ENCODE assay signal across 39 cellular contexts in the genomic region with DNA sequence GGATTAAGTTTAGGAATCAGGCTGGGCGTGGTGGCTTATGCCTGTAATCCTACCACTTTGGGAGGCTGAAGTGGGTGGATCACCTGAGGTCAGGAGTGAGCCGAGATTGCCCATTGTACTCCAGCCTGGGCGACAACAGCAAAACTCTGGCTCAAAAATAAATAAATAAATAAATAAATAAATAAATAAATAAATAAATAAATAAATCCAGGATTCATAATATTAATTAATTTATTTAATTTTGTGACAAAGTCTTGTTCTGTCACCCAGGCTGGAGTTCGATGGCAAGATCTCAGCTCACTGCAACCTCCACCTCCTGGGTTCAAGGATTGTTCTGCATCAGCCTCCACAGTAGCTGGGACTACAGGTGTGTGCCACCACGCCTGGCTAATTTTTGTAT. TPM values are rescaled to one million over a fixed set of nuclear protein-coding genes. Genes with fewer than 3 reads are reported as not detected.
"Had no signal": no experiment of that assay in that cellular context is flagged by ENCODE, and none has a peak within 500 bp of the region (broad histone marks: within the 10 kb centered on the region; RNA-seq: fewer than 3 reads in every experiment).

No MANE protein-coding gene starts in this region.

- H3K4me1 Mint-ChIP-seq: activated T-helper 17 cell treated with anti-CD3 and anti-CD28 coated beads, Interleukin-2, amount 50 U/mL, for 72 hours had no signal

- H3K9me3 ChIP-seq: adrenal gland, body of pancreas, breast epithelium had no signal

- FAIRE-seq: astrocyte, colon, TTC549 had no signal

- H3K4me3 Mint-ChIP-seq: activated CD4-positive, alpha-beta memory T cell treated with anti-CD3 and anti-CD28 coated beads, Interleukin-2, amount 10 ng/mL, durations not matched to agents 7 days and 5 days; activated CD4-positive, alpha-beta T cell treated with anti-CD3 and anti-CD28 coated beads for 36 hours; activated CD4-positive, alpha-beta T cell treated with anti-CD3 and anti-CD28 coated beads, Interleukin-2, amount 10 ng/mL, durations not matched to agents 7 days and 5 days; activated CD8-positive, alpha-beta T cell treated with anti-CD3 and anti-CD28 coated beads, Interleukin-2, amount 10 ng/mL, durations not matched to agents 7 days and 5 days; activated naive CD4-positive, alpha-beta T cell treated with anti-CD3 and anti-CD28 coated beads for 36 hours; activated naive CD8-positive, alpha-beta T cell treated with anti-CD3 and anti-CD28 coated beads for 36 hours; activated T-cell treated with anti-CD3 and anti-CD28 coated beads, Interleukin-2, amount 50 U/mL, for 4 hours; activated T-cell treated with anti-CD3 and anti-CD28 coated beads, Interleukin-2, amount 50 U/mL, for 72 hours; activated T-helper 1 cell treated with anti-CD3 and anti-CD28 coated beads, Interleukin-12 subunit alpha, Interleukin-12 subunit beta, Interleukin-2, Interleukin-4 antibody, amounts not matched to agents 30 ng/mL and 10 ng/mL and 1 ng/mL, durations not matched to agents 14 hours and 24 hours and 36 hours; activated T-helper 17 cell treated with anti-CD3 and anti-CD28 coated beads, Interleukin-2, amount 50 U/mL, for 72 hours; T-helper 1 cell treated with Interleukin-12 subunit alpha and Interleukin-12 subunit beta and Interleukin-4 antibody, amounts not matched to agents 30 μg/mL and 1 μg/mL, for 36 hours; T-helper 2 cell treated with Interferon-gamma antibody and Interleukin-4, amounts not matched to agents 5 μg/mL and 100 μg/mL, for 36 hours had no signal

- H3K4me3 ChIP-seq: adrenal gland, body of pancreas, breast epithelium had no signal

- H3K4me1 ChIP-seq: adrenal gland, breast epithelium had no signal

- H3K27ac Mint-ChIP-seq: activated CD4-positive, alpha-beta memory T cell treated with anti-CD3 and anti-CD28 coated beads, Interleukin-2, amount 10 ng/mL, durations not matched to agents 7 days and 5 days; activated CD4-positive, alpha-beta T cell treated with anti-CD3 and anti-CD28 coated beads for 36 hours; activated CD4-positive, alpha-beta T cell treated with anti-CD3 and anti-CD28 coated beads, Interleukin-2, amount 10 ng/mL, durations not matched to agents 7 days and 5 days; activated CD8-positive, alpha-beta T cell treated with anti-CD3 and anti-CD28 coated beads, Interleukin-2, amount 10 ng/mL, durations not matched to agents 7 days and 5 days; activated naive CD4-positive, alpha-beta T cell treated with anti-CD3 and anti-CD28 coated beads for 36 hours; activated naive CD4-positive, alpha-beta T cell treated with anti-CD3 and anti-CD28 coated beads, Interleukin-2, amount 50 U/mL, for 72 hours; activated naive CD8-positive, alpha-beta T cell treated with anti-CD3 and anti-CD28 coated beads for 36 hours; activated T-cell treated with anti-CD3 and anti-CD28 coated beads, Interleukin-2, amount 50 U/mL, for 72 hours; activated T-helper 1 cell treated with anti-CD3 and anti-CD28 coated beads, Interleukin-12 subunit alpha, Interleukin-12 subunit beta, Interleukin-2, Interleukin-4 antibody, amounts not matched to agents 30 ng/mL and 10 ng/mL and 1 ng/mL, durations not matched to agents 14 hours and 24 hours and 36 hours; activated T-helper 17 cell treated with anti-CD3 and anti-CD28 coated beads, Interleukin-2, amount 50 U/mL, for 72 hours; T-helper 1 cell treated with Interleukin-12 subunit alpha and Interleukin-12 subunit beta and Interleukin-4 antibody, amounts not matched to agents 30 μg/mL and 1 μg/mL, for 36 hours; T-helper 2 cell treated with Interferon-gamma antibody and Interleukin-4, amounts not matched to agents 5 μg/mL and 100 μg/mL, for 36 hours had no signal

- DNase-seq: activated CD4-positive, alpha-beta memory T cell treated with anti-CD3 and anti-CD28 coated beads, Interleukin-2, amount 10 ng/mL, durations not matched to agents 7 days and 5 days; activated CD4-positive, alpha-beta T cell treated with anti-CD3 and anti-CD28 coated beads for 1 hour; activated CD4-positive, alpha-beta T cell treated with anti-CD3 and anti-CD28 coated beads for 36 hours; activated CD4-positive, alpha-beta T cell treated with anti-CD3 and anti-CD28 coated beads for 48 hours; activated CD4-positive, alpha-beta T cell treated with anti-CD3 and anti-CD28 coated beads, Interleukin-2, amount 10 ng/mL, durations not matched to agents 7 days and 5 days; activated CD4-positive, alpha-beta T cell treated with anti-CD3 and anti-CD28 coated beads, Interleukin-2, amount 50 U/mL, for 48 hours; activated CD4-positive, CD25-positive, alpha-beta regulatory T cell; activated CD8-positive, alpha-beta memory T cell treated with anti-CD3 and anti-CD28 coated beads for 24 hours; activated CD8-positive, alpha-beta memory T cell treated with anti-CD3 and anti-CD28 coated beads, Interleukin-2, amount 50 U/mL, for 4 hours; activated CD8-positive, alpha-beta T cell treated with anti-CD3 and anti-CD28 coated beads, Interleukin-2, amount 10 ng/mL, durations not matched to agents 7 days and 5 days; activated effector memory CD4-positive, alpha-beta T cell treated with anti-CD3 and anti-CD28 coated beads, Interleukin-2, amount 50 U/mL, for 16 hours; activated gamma-delta T cell treated with Interleukin-2 at 50 U/mL for 16 hours; activated naive CD4-positive, alpha-beta T cell; activated naive CD4-positive, alpha-beta T cell treated with anti-CD3 and anti-CD28 coated beads for 36 hours; activated naive CD4-positive, alpha-beta T cell treated with anti-CD3 and anti-CD28 coated beads, Interleukin-2, amount 50 U/mL, for 16 hours; activated naive CD8-positive, alpha-beta T cell treated with anti-CD3 and anti-CD28 coated beads for 36 hours; activated T-cell treated with anti-CD3 and anti-CD28 coated beads for 4 hours; activated T-cell treated with anti-CD3 and anti-CD28 coated beads, Interleukin-2, amount 50 U/mL, for 1 hour; activated T-cell treated with anti-CD3 and anti-CD28 coated beads, Interleukin-2, amount 50 U/mL, for 4 hours; activated T-cell treated with anti-CD3 and anti-CD28 coated beads, Interleukin-2, amount 50 U/mL, for 72 hours; adrenal gland; amniotic stem cell; aorta; body of pancreas; brain microvascular endothelial cell; central memory CD4-positive, alpha-beta T cell; T-helper 2 cell; T-helper 9 cell had no signal

- H3K9me3 Mint-ChIP-seq: activated CD4-positive, alpha-beta memory T cell treated with anti-CD3 and anti-CD28 coated beads, Interleukin-2, amount 10 ng/mL, durations not matched to agents 7 days and 5 days; activated CD4-positive, alpha-beta T cell treated with anti-CD3 and anti-CD28 coated beads, Interleukin-2, amount 10 ng/mL, durations not matched to agents 7 days and 5 days; activated naive CD4-positive, alpha-beta T cell treated with anti-CD3 and anti-CD28 coated beads for 36 hours; activated naive CD4-positive, alpha-beta T cell treated with anti-CD3 and anti-CD28 coated beads, Interleukin-2, amount 50 U/mL, for 72 hours; activated naive CD8-positive, alpha-beta T cell treated with anti-CD3 and anti-CD28 coated beads for 36 hours; activated T-cell treated with anti-CD3 and anti-CD28 coated beads, Interleukin-2, amount 50 U/mL, for 4 hours; activated T-cell treated with anti-CD3 and anti-CD28 coated beads, Interleukin-2, amount 50 U/mL, for 72 hours; activated T-helper 1 cell treated with anti-CD3 and anti-CD28 coated beads, Interleukin-12 subunit alpha, Interleukin-12 subunit beta, Interleukin-2, Interleukin-4 antibody, amounts not matched to agents 30 ng/mL and 10 ng/mL and 1 ng/mL, durations not matched to agents 14 hours and 24 hours and 36 hours; activated T-helper 17 cell treated with anti-CD3 and anti-CD28 coated beads, Interleukin-2, amount 50 U/mL, for 72 hours; T-helper 1 cell treated with Interleukin-12 subunit alpha and Interleukin-12 subunit beta and Interleukin-4 antibody, amounts not matched to agents 30 μg/mL and 1 μg/mL, for 36 hours; T-helper 2 cell treated with Interferon-gamma antibody and Interleukin-4, amounts not matched to agents 5 μg/mL and 100 μg/mL, for 36 hours had no signal

- H3K27ac ChIP-seq: adrenal gland, body of pancreas, brain microvascular endothelial cell, breast epithelium, VCaP had no signal

- H3K36me3 Mint-ChIP-seq: activated naive CD4-positive, alpha-beta T cell treated with anti-CD3 and anti-CD28 coated beads, Interleukin-2, amount 50 U/mL, for 72 hours; activated naive CD8-positive, alpha-beta T cell treated with anti-CD3 and anti-CD28 coated beads for 36 hours had no signal

- H3K27me3 Mint-ChIP-seq: activated naive CD8-positive, alpha-beta T cell treated with anti-CD3 and anti-CD28 coated beads for 36 hours had no signal

- ATAC-seq: activated CD4-positive, alpha-beta T cell treated with anti-CD3 and anti-CD28 coated beads for 36 hours; activated CD4-positive, CD25-positive, alpha-beta regulatory T cell treated with anti-CD3 and anti-CD28 coated beads, Interleukin-2, amount 50 U/mL, for 24 hours; activated CD8-positive, alpha-beta T cell treated with anti-CD3 and anti-CD28 coated beads, Interleukin-2, amount 10 ng/mL, durations not matched to agents 7 days and 5 days; activated naive CD4-positive, alpha-beta T cell treated with anti-CD3 and anti-CD28 coated beads, Interleukin-2, amount 50 U/mL, for 72 hours; activated T-cell treated with anti-CD3 and anti-CD28 coated beads, Interleukin-2, amount 50 U/mL, for 4 hours; activated T-cell treated with anti-CD3 and anti-CD28 coated beads, Interleukin-2, amount 50 U/mL, for 72 hours; activated T-helper 17 cell treated with anti-CD3 and anti-CD28 coated beads, Interleukin-2, amount 50 U/mL, for 72 hours; body of pancreas had no signal

RNA-seq across cellular contexts. Expression of a gene that starts 4.2 kb away (rescaled TPM):
- total RNA-seq: activated CD4-positive, alpha-beta memory T cell treated with anti-CD3 and anti-CD28 coated beads, Interleukin-2, amount 10 ng/mL, durations not matched to agents 7 days and 5 days; activated CD4-positive, alpha-beta T cell treated with anti-CD3 and anti-CD28 coated beads, Interleukin-2, amount 10 ng/mL, durations not matched to agents 7 days and 5 days; activated T-helper 1 cell treated with anti-CD3 and anti-CD28 coated beads, Interleukin-12 subunit alpha, Interleukin-12 subunit beta, Interleukin-2, Interleukin-4 antibody, amounts not matched to agents 30 ng/mL and 10 ng/mL and 1 ng/mL, durations not matched to agents 14 hours and 24 hours and 36 hours had no signal
